Comparison of ENCODE assay signal across 25 cellular contexts in genomic region chr12:58143498-58143897, GRCh38.
"Had no signal": no experiment of that assay in that cellular context is flagged by ENCODE, and none has a peak within 500 bp of the region (broad histone marks: within the 10 kb centered on the region; RNA-seq: fewer than 3 reads in every experiment).

No MANE protein-coding gene starts in this region.

- H3K27ac ChIP-seq: ascending aorta had no signal

- H3K36me3 Mint-ChIP-seq: activated naive CD4-positive, alpha-beta T cell treated with anti-CD3 and anti-CD28 coated beads, Interleukin-2, amount 10 ng/mL, durations not matched to agents 7 days and 5 days; activated naive CD8-positive, alpha-beta T cell treated with anti-CD3 and anti-CD28 coated beads, Interleukin-2, amount 10 ng/mL, durations not matched to agents 7 days and 5 days; brain had no signal

- H3K36me3 ChIP-seq: ascending aorta had no signal

- DNase-seq: activated CD4-positive, alpha-beta memory T cell treated with anti-CD3 and anti-CD28 coated beads, Interleukin-2, amount 10 ng/mL, durations not matched to agents 7 days and 5 days; activated CD4-positive, alpha-beta T cell treated with anti-CD3 and anti-CD28 coated beads for 1 hour; activated CD4-positive, alpha-beta T cell treated with anti-CD3 and anti-CD28 coated beads for 4 hours; activated CD4-positive, alpha-beta T cell treated with anti-CD3 and anti-CD28 coated beads, Interleukin-2, amount 10 ng/mL, durations not matched to agents 7 days and 5 days; activated CD4-positive, alpha-beta T cell treated with anti-CD3 and anti-CD28 coated beads, Interleukin-2, amount 50 U/mL, for 4 hours; activated CD4-positive, CD25-positive, alpha-beta regulatory T cell; activated effector memory CD4-positive, alpha-beta T cell treated with Interleukin-2 at 50 U/mL for 16 hours; activated gamma-delta T cell treated with Interleukin-2 at 50 U/mL for 16 hours; activated naive CD4-positive, alpha-beta T cell treated with anti-CD3 and anti-CD28 coated beads, Interleukin-2, amount 10 ng/mL, durations not matched to agents 7 days and 5 days; activated naive CD8-positive, alpha-beta T cell treated with anti-CD3 and anti-CD28 coated beads, Interleukin-2, amount 10 ng/mL, durations not matched to agents 7 days and 5 days; activated T-cell treated with anti-CD3 and anti-CD28 coated beads, Interleukin-2, amount 50 U/mL, for 4 hours; cortex of kidney; effector CD8-positive, alpha-beta T cell; foreskin fibroblast; head of caudate nucleus; T-helper 2 cell had no signal

- ATAC-seq: activated naive CD4-positive, alpha-beta T cell treated with anti-CD3 and anti-CD28 coated beads, Interleukin-2, amount 50 U/mL, for 72 hours; activated T-cell treated with anti-CD3 and anti-CD28 coated beads, Interleukin-2, amount 50 U/mL, for 4 hours; activated T-helper 17 cell treated with anti-CD3 and anti-CD28 coated beads, Interleukin-2, amount 50 U/mL, for 72 hours; esophagus mucosa had no signal

- H3K4me3 ChIP-seq: ascending aorta had no signal

- FAIRE-seq: bronchial epithelial cell, endometrium, frontal cortex had no signal

- H3K4me3 Mint-ChIP-seq: activated CD4-positive, alpha-beta memory T cell treated with anti-CD3 and anti-CD28 coated beads, Interleukin-2, amount 10 ng/mL, durations not matched to agents 7 days and 5 days; activated CD4-positive, alpha-beta T cell treated with anti-CD3 and anti-CD28 coated beads, Interleukin-2, amount 10 ng/mL, durations not matched to agents 7 days and 5 days; activated naive CD4-positive, alpha-beta T cell treated with anti-CD3 and anti-CD28 coated beads, Interleukin-2, amount 10 ng/mL, durations not matched to agents 7 days and 5 days; activated naive CD8-positive, alpha-beta T cell treated with anti-CD3 and anti-CD28 coated beads, Interleukin-2, amount 10 ng/mL, durations not matched to agents 7 days and 5 days; activated T-cell treated with anti-CD3 and anti-CD28 coated beads, Interleukin-2, amount 50 U/mL, for 4 hours; activated T-helper 17 cell treated with anti-CD3 and anti-CD28 coated beads, Interleukin-2, amount 50 U/mL, for 72 hours; brain; central memory CD8-positive, alpha-beta T cell had no signal

- H3K27me3 ChIP-seq: ascending aorta had no signal

- H3K27ac Mint-ChIP-seq: activated CD4-positive, alpha-beta memory T cell treated with anti-CD3 and anti-CD28 coated beads, Interleukin-2, amount 10 ng/mL, durations not matched to agents 7 days and 5 days; activated CD4-positive, alpha-beta T cell treated with anti-CD3 and anti-CD28 coated beads, Interleukin-2, amount 10 ng/mL, durations not matched to agents 7 days and 5 days; activated naive CD4-positive, alpha-beta T cell treated with anti-CD3 and anti-CD28 coated beads, Interleukin-2, amount 10 ng/mL, durations not matched to agents 7 days and 5 days; activated naive CD4-positive, alpha-beta T cell treated with anti-CD3 and anti-CD28 coated beads, Interleukin-2, amount 50 U/mL, for 72 hours; activated naive CD8-positive, alpha-beta T cell treated with anti-CD3 and anti-CD28 coated beads, Interleukin-2, amount 10 ng/mL, durations not matched to agents 7 days and 5 days; activated T-helper 17 cell treated with anti-CD3 and anti-CD28 coated beads, Interleukin-2, amount 50 U/mL, for 72 hours; brain had no signal

- H3K9me3 Mint-ChIP-seq: activated CD4-positive, alpha-beta memory T cell treated with anti-CD3 and anti-CD28 coated beads, Interleukin-2, amount 10 ng/mL, durations not matched to agents 7 days and 5 days; activated naive CD4-positive, alpha-beta T cell treated with anti-CD3 and anti-CD28 coated beads, Interleukin-2, amount 10 ng/mL, durations not matched to agents 7 days and 5 days; activated T-helper 17 cell treated with anti-CD3 and anti-CD28 coated beads, Interleukin-2, amount 50 U/mL, for 72 hours had no signal

- H3K4me1 Mint-ChIP-seq: activated CD4-positive, alpha-beta memory T cell treated with anti-CD3 and anti-CD28 coated beads, Interleukin-2, amount 10 ng/mL, durations not matched to agents 7 days and 5 days; activated CD4-positive, alpha-beta T cell treated with anti-CD3 and anti-CD28 coated beads, Interleukin-2, amount 10 ng/mL, durations not matched to agents 7 days and 5 days; activated naive CD4-positive, alpha-beta T cell treated with anti-CD3 and anti-CD28 coated beads, Interleukin-2, amount 10 ng/mL, durations not matched to agents 7 days and 5 days; activated naive CD8-positive, alpha-beta T cell treated with anti-CD3 and anti-CD28 coated beads, Interleukin-2, amount 10 ng/mL, durations not matched to agents 7 days and 5 days; activated T-helper 17 cell treated with anti-CD3 and anti-CD28 coated beads, Interleukin-2, amount 50 U/mL, for 72 hours; central memory CD8-positive, alpha-beta T cell had no signal

- H3K4me1 ChIP-seq: ascending aorta had no signal

- H3K27me3 Mint-ChIP-seq: activated naive CD4-positive, alpha-beta T cell treated with anti-CD3 and anti-CD28 coated beads, Interleukin-2, amount 10 ng/mL, durations not matched to agents 7 days and 5 days; activated naive CD8-positive, alpha-beta T cell treated with anti-CD3 and anti-CD28 coated beads, Interleukin-2, amount 10 ng/mL, durations not matched to agents 7 days and 5 days; central memory CD8-positive, alpha-beta T cell had no signal
